Comparison of ENCODE assay signal across 8 cellular contexts in genomic region chr6:11585426-11586016, GRCh38. TPM values are rescaled to one million over a fixed set of nuclear protein-coding genes. Genes with fewer than 3 reads are reported as not detected.
DNase-seq lines count a peak whose midpoint lies in the region; ATAC-seq and TF ChIP-seq lines count a peak whose summit lies in the region.

No MANE protein-coding gene starts in this region.

- TF ChIP-seq CTCF in SK-N-SH (IDR thresholded peaks at IDR 0.05) (peak; percentile 81), testis (IDR thresholded peaks at IDR 0.05) (peak; percentile 42 to 52 (median 45))

- H3K4me3 Mint-ChIP-seq in activated T-cell treated with anti-CD3 and anti-CD28 coated beads, Interleukin-2, amount 50 U/mL, for 4 hours: no peak overlapping the region

- peak; percentile 84 for TF ChIP-seq RAD21 in Ishikawa (IDR thresholded peaks at IDR 0.05; ENCODE audit: low read depth)
- TF ChIP-seq RAD21 in SK-N-SH (IDR thresholded peaks at IDR 0.05; ENCODE audit: low read length): peak; percentile 85

- H3K9me3 ChIP-seq in SK-N-SH: no peaks in the 10 kb centered on the region
- H3K9me3 ChIP-seq in testis: no peaks in the 10 kb centered on the region

- ATAC-seq in GM21360 (IDR thresholded peaks at IDR 0.05; ENCODE audit: unreplicated experiment) (no peak), GM19023 (IDR thresholded peaks at IDR 0.05; ENCODE audit: unreplicated experiment) (no peak)
- ATAC-seq in activated T-cell treated with anti-CD3 and anti-CD28 coated beads, Interleukin-2, amount 50 U/mL, for 4 hours: no peak

- no peak overlapping the region for H3K9ac ChIP-seq in SK-N-SH

- no peaks in the 10 kb centered on the region for H3K9me2 ChIP-seq in SK-N-SH

- H3K36me3 ChIP-seq in SK-N-SH (replicated peaks in 1 of 2; ENCODE audit: control insufficient read depth in 1 of 2, insufficient read depth in 2 of 2, low read length in 1 of 2): no peaks in the 10 kb centered on the region
- H3K36me3 ChIP-seq in testis (ENCODE audit: low read depth, missing control alignments): no peaks in the 10 kb centered on the region

- H3K4me2 ChIP-seq in SK-N-SH: no peak overlapping the region

- intact Hi-C loops in testis (cut with DNase I; ENCODE audit: low total_unique reads): no loop called here

- DNase-seq in Daoy (ENCODE audit: low read depth) (peak; percentile 57), SK-N-SH (peak; percentile 51), germinal center (ENCODE audit: low spot score) (peak; percentile 28), testis (no peak)
- DNase-seq in activated T-cell treated with anti-CD3 and anti-CD28 coated beads, Interleukin-2, amount 50 U/mL, for 4 hours: no peak

- no peaks in the 10 kb centered on the region for H3K4me1 Mint-ChIP-seq in activated T-cell treated with anti-CD3 and anti-CD28 coated beads, Interleukin-2, amount 50 U/mL, for 4 hours (ENCODE audit: low read depth)

- no peaks in the 10 kb centered on the region for H3K36me3 Mint-ChIP-seq in activated T-cell treated with anti-CD3 and anti-CD28 coated beads, Interleukin-2, amount 50 U/mL, for 4 hours (ENCODE audit: insufficient read depth)

- TF ChIP-seq EP300 in Ishikawa (IDR thresholded peaks at IDR 0.05; ENCODE audit: borderline replicate concordance): no peak
- TF ChIP-seq EP300 in SK-N-SH (IDR thresholded peaks at IDR 0.05; ENCODE audit: borderline replicate concordance in 1 of 2, low read depth in 1 of 2, low read length in 1 of 2): no peak

- WGBS in SK-N-SH (ENCODE audit: low lambda C conversion rate): 6% methylated on average over 1 of the region's 1 CpG
- 29 to 39% methylated on average over 1 of the region's 1 CpG for WGBS in testis, 2 donors

- H3K27me3 ChIP-seq in SK-N-SH (ENCODE audit: insufficient read depth) (no peaks in the 10 kb centered on the region), testis (no peaks in the 10 kb centered on the region)

- peaks cover 0 to 8% of the 10 kb centered on the region in 2 experiments; a peak in 2 of 4 replicates for H3K4me1 ChIP-seq in SK-N-SH (ENCODE audit: control insufficient read depth in 1 of 2, insufficient read depth in 2 of 2, low read depth in 1 of 2, low read length in 1 of 2)
- H3K4me1 ChIP-seq in testis: no peaks in the 10 kb centered on the region

- H3K79me2 ChIP-seq in SK-N-SH (ENCODE audit: insufficient read depth): no peaks in the 10 kb centered on the region

- no peaks in the 10 kb centered on the region for H3K9me3 Mint-ChIP-seq in activated T-cell treated with anti-CD3 and anti-CD28 coated beads, Interleukin-2, amount 50 U/mL, for 4 hours

- no peak for TF ChIP-seq POLR2A in testis (IDR thresholded peaks at IDR 0.05)

- H3K4me3 ChIP-seq in SK-N-SH (ENCODE audit: low read depth in 2 of 2, low read length in 1 of 2) (no peak overlapping the region), testis (no peak overlapping the region)

- POLR2A ChIA-PET in SK-N-SH (lab: Yijun Ruan, JAX): no interaction called here

- H3K27me3 Mint-ChIP-seq in activated T-cell treated with anti-CD3 and anti-CD28 coated beads, Interleukin-2, amount 50 U/mL, for 4 hours (ENCODE audit: low read depth): no peaks in the 10 kb centered on the region

- CTCF ChIA-PET in SK-N-SH (lab: Yijun Ruan, JAX): interaction anchor here (0.6 to 2.8 kb wide), 18 partner anchors 10 to 1228 kb away, joined by 3 to 31 read pairs (median 4); no protein-coding TSS in a partner anchor

- H2AFZ ChIP-seq in SK-N-SH (ENCODE audit: low read depth): no peak overlapping the region

- H3K27ac ChIP-seq in SK-N-SH (ENCODE audit: low read depth in 2 of 2, low read length in 1 of 2) (no peak overlapping the region; a peak in 1 of 4 replicates), testis (no peak overlapping the region)

- H3F3A ChIP-seq in SK-N-SH (replicated peaks; ENCODE audit: insufficient read depth): peaks cover 15% of the 10 kb centered on the region

- no peaks in the 10 kb centered on the region for H4K20me1 ChIP-seq in SK-N-SH (ENCODE audit: insufficient read depth)

TF ChIP-seq in Ishikawa, 13 proteins besides CTCF, POLR2A, EP300 and RAD21 (continues in another document):
- no peak for TF ChIP-seq MAX (IDR thresholded peaks at IDR 0.05)
- no peak for TF ChIP-seq CEBPB (IDR thresholded peaks at IDR 0.05)
- TF ChIP-seq NFIC (IDR thresholded peaks at IDR 0.05): no peak
- no peak for TF ChIP-seq USF1 (IDR thresholded peaks at IDR 0.05)
- no peak for TF ChIP-seq TEAD4 (IDR thresholded peaks at IDR 0.05)

TF ChIP-seq in SK-N-SH, 30 proteins besides CTCF, POLR2A, EP300 and RAD21:
- TF ChIP-seq SMC3 (IDR thresholded peaks at IDR 0.05; ENCODE audit: low read depth, low read length) (peak; percentile 54; the same call in 1 of the 2 replicates), FOXM1 (IDR thresholded peaks at IDR 0.05; ENCODE audit: low read depth) (no peak)

RNA-seq across cellular contexts. Expression of gene TMEM170B, which starts 48.0 kb away (rescaled TPM):
- total RNA-seq in Daoy (2014; rRNA removed; shearing (Covaris generic)): 5.2 and 5.8 TPM in 2 replicates
- polyA plus RNA-seq in SK-N-SH (2012; rRNA removed) (0.44 and 0.65 TPM in 2 replicates), testis (ENCODE audit: insufficient read depth, low read depth, low replicate concordance) (5.6 TPM)
- 0.76 and 0.88 TPM in 2 replicates for polyA plus RNA-seq in SK-N-SH (2012; cell fraction: cytosol; rRNA removed)
- 0.28 and 0.55 TPM in 2 replicates for polyA plus RNA-seq in SK-N-SH (2012; cell fraction: nucleus; rRNA removed)
- total RNA-seq in testis: 1 to 10 TPM; 6.5 to 8.0 TPM
- 1 to 10 TPM; 1.1 to 1.6 (median 1.2) TPM for total RNA-seq in activated T-cell treated with anti-CD3 and anti-CD28 coated beads, Interleukin-2, amount 50 U/mL, for 4 hours

Comparison
In these comparisons a context has a peak if more than half of its experiments do, and no peak if none do; other contexts are left out.
1. DNase-seq: peak in Daoy (single experiment), SK-N-SH (single experiment) and germinal center (single experiment); none in testis (single experiment) and activated T-cell treated with anti-CD3 and anti-CD28 coated beads, Interleukin-2, amount 50 U/mL, for 4 hours (single experiment).